In genomic region chr12:30694971-30695326, GRCh38 we compare ENCODE assay signal across 8 cellular contexts. TPM values are rescaled to one million over a fixed set of nuclear protein-coding genes. Genes with fewer than 3 reads are reported as not detected.
DNase-seq lines count a peak whose midpoint lies in the region; ATAC-seq and TF ChIP-seq lines count a peak whose summit lies in the region.

No MANE protein-coding gene starts in this region.

- CTCF ChIA-PET in PC-3 (lab: Charles Lee), result no interaction called here

- no peaks in the 10 kb centered on the region for H4K20me1 ChIP-seq in PC-3 (ENCODE audit: low read length)

- H3K9ac ChIP-seq in ES-I3 (ENCODE audit: low read depth, low read length) (peak overlapping the region; percentile 93), PC-3 (ENCODE audit: low read length) (peak overlapping the region; percentile 81)

- peak overlapping the region; percentile 95 for H3K4me3 Mint-ChIP-seq in central memory CD8-positive, alpha-beta T cell
- peak overlapping the region; percentile 89 for H3K4me3 Mint-ChIP-seq in stimulated activated effector memory CD8-positive, alpha-beta T cell treated with anti-CD3 and anti-CD28 coated beads, Interleukin-12 subunit alpha, Interleukin-12 subunit beta, amount 100 ng/mL, for 72 hours

- intact Hi-C loops in PC-3 (cut with micrococcal nuclease), result loop anchor here (1.0 kb wide), 1 partner anchor 99 kb away; no protein-coding TSS in a partner anchor

- H3K27me3 Mint-ChIP-seq in central memory CD8-positive, alpha-beta T cell, result no peaks in the 10 kb centered on the region

- H3K36me3 ChIP-seq in ES-I3 (ENCODE audit: insufficient read depth, low read length) (no peaks in the 10 kb centered on the region), PC-3 (ENCODE audit: low read depth, low read length) (no peaks in the 10 kb centered on the region)

- H3K27ac ChIP-seq in PC-3 (ENCODE audit: low read length), result no peak overlapping the region

- H3K4me3 ChIP-seq in PC-3 (ENCODE audit: low read length), result peak overlapping the region; percentile 93

- H3K9me2 ChIP-seq in PC-3 (replicated peaks; ENCODE audit: low read length), result no peaks in the 10 kb centered on the region

- no peaks in the 10 kb centered on the region for H3K9me3 ChIP-seq in ES-I3 (ENCODE audit: control insufficient read depth, insufficient read depth, low read length)
- no peaks in the 10 kb centered on the region for H3K9me3 ChIP-seq in PC-3 (ENCODE audit: low read length)

- H3K79me2 ChIP-seq in PC-3 (ENCODE audit: low read length), result peaks cover 56% of the 10 kb centered on the region

- no peak for TF ChIP-seq CTCF in PC-3 (conservative IDR thresholded peaks at IDR 0.05; ENCODE audit: low read depth, low read length)

- peak overlapping the region; percentile 88 for H3K4me2 ChIP-seq in PC-3 (ENCODE audit: low read length)

- BruUV-seq in PC-3 (replicated peaks; lab: Mats Ljungman, UMichigan), result no TSS peak

- DNase-seq in A172 (ENCODE audit: low spot score), result peak; percentile 30
- peak; percentile 47 for DNase-seq in PC-3
- DNase-seq in central memory CD8-positive, alpha-beta T cell (ENCODE audit: low spot score in 2 of 2), result no peak
- DNase-seq in kidney glomerular epithelial cell (lab: John Stamatoyannopoulos, UW), result peak; percentile 21
- DNase-seq in stimulated activated effector memory CD8-positive, alpha-beta T cell treated with anti-CD3 and anti-CD28 coated beads, Interleukin-12 subunit alpha, Interleukin-12 subunit beta, amount 100 ng/mL, for 72 hours (ENCODE audit: low spot score in 2 of 2), result no peak

- POLR2A ChIA-PET in PC-3 (lab: Charles Lee; ENCODE audit: unreplicated experiment), result no interaction called here

- peak overlapping the region; percentile 90 for H2AFZ ChIP-seq in PC-3 (ENCODE audit: low read length)

- no peaks in the 10 kb centered on the region for H3K27me3 ChIP-seq in PC-3 (ENCODE audit: low read length)

- ATAC-seq in HG03045 (IDR thresholded peaks at IDR 0.05; ENCODE audit: unreplicated experiment), result peak; percentile 31
- ATAC-seq in PC-3, result peak; percentile 67
- ATAC-seq in central memory CD8-positive, alpha-beta T cell (replicated peaks; ENCODE audit: extremely low read depth, poor library complexity, severe bottlenecking), result peak; percentile 8
- peak; percentile 6 for ATAC-seq in stimulated activated effector memory CD8-positive, alpha-beta T cell treated with anti-CD3 and anti-CD28 coated beads, Interleukin-12 subunit alpha, Interleukin-12 subunit beta, amount 100 ng/mL, for 72 hours
- no peak for ATAC-seq in HG03139 (IDR thresholded peaks at IDR 0.05; ENCODE audit: unreplicated experiment)

- peaks cover 36% of the 10 kb centered on the region for H3K4me1 Mint-ChIP-seq in central memory CD8-positive, alpha-beta T cell
- peaks cover 40% of the 10 kb centered on the region for H3K4me1 Mint-ChIP-seq in stimulated activated effector memory CD8-positive, alpha-beta T cell treated with anti-CD3 and anti-CD28 coated beads, Interleukin-12 subunit alpha, Interleukin-12 subunit beta, amount 100 ng/mL, for 72 hours

- H3K4me1 ChIP-seq in ES-I3 (ENCODE audit: insufficient read depth, low read length) (peaks cover 8% of the 10 kb centered on the region; the same call in 1 of the 2 replicates), PC-3 (ENCODE audit: insufficient read depth, low read length) (peaks cover 39% of the 10 kb centered on the region; the same call in 1 of the 2 replicates)

- peak overlapping the region; percentile 94 for H3K27ac Mint-ChIP-seq in central memory CD8-positive, alpha-beta T cell (ENCODE audit: low read depth)
- peak overlapping the region; percentile 97 for H3K27ac Mint-ChIP-seq in stimulated activated effector memory CD8-positive, alpha-beta T cell treated with anti-CD3 and anti-CD28 coated beads, Interleukin-12 subunit alpha, Interleukin-12 subunit beta, amount 100 ng/mL, for 72 hours

- no peaks in the 10 kb centered on the region for H3K9me3 Mint-ChIP-seq in central memory CD8-positive, alpha-beta T cell
- no peaks in the 10 kb centered on the region for H3K9me3 Mint-ChIP-seq in stimulated activated effector memory CD8-positive, alpha-beta T cell treated with anti-CD3 and anti-CD28 coated beads, Interleukin-12 subunit alpha, Interleukin-12 subunit beta, amount 100 ng/mL, for 72 hours

- H3F3A ChIP-seq in PC-3 (ENCODE audit: low read length, unreplicated experiment), result no peaks in the 10 kb centered on the region

- H3K36me3 Mint-ChIP-seq in central memory CD8-positive, alpha-beta T cell (ENCODE audit: insufficient read depth), result peaks cover 6% of the 10 kb centered on the region
- peaks cover 4% of the 10 kb centered on the region for H3K36me3 Mint-ChIP-seq in stimulated activated effector memory CD8-positive, alpha-beta T cell treated with anti-CD3 and anti-CD28 coated beads, Interleukin-12 subunit alpha, Interleukin-12 subunit beta, amount 100 ng/mL, for 72 hours

RNA-seq across cellular contexts. Expression of gene IPO8, which starts 0.7 kb away (rescaled TPM):
- total RNA-seq in A172 (2014; rRNA removed; shearing (Covaris generic)), result 27.4 and 27.6 TPM in 2 replicates
- total RNA-seq in PC-3 (2014; rRNA removed), result 13.3 and 19.6 TPM in 2 replicates

RNA-seq across cellular contexts. Expression of gene CAPRIN2, which starts 59.8 kb away (rescaled TPM):
- total RNA-seq in A172 (2014; rRNA removed; shearing (Covaris generic)), result 21.9 and 29.3 TPM in 2 replicates
- total RNA-seq in PC-3 (2014; rRNA removed), result 23.1 and 33.6 TPM in 2 replicates

Comparison
In these comparisons a context has a peak if more than half of its experiments do, and no peak if none do; other contexts are left out.
1. DNase-seq: peak in A172 (single experiment), PC-3 (single experiment) and kidney glomerular epithelial cell (single experiment); none in central memory CD8-positive, alpha-beta T cell (0 of 2) and stimulated activated effector memory CD8-positive, alpha-beta T cell treated with anti-CD3 and anti-CD28 coated beads, Interleukin-12 subunit alpha, Interleukin-12 subunit beta, amount 100 ng/mL, for 72 hours (0 of 2).